ENCODE assay signal across 7 cellular contexts in the genomic region with DNA sequence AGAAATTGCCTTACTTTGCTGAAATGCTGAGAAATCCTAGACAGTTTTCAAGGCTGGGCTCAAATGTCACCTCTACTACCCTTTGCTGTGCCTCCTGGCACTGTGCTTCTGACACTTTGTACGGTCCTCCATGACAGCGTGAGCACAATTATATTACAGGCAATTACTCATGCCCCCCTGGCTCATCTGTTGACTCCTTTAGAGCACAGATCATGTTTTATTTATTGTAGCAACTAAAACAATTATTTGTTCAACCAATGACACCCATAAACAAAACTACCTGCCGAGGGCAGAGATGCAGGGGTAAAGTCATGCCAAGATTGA. TPM values are rescaled to one million over a fixed set of nuclear protein-coding genes. Genes with fewer than 3 reads are reported as not detected.
A peak's percentile ranks its signal among the peaks of the same experiment; 100 is the strongest.
DNase-seq lines count a peak whose midpoint lies in the region; ATAC-seq, FAIRE-seq and TF ChIP-seq lines count a peak whose summit lies in the region.
"Not testable (repeated sequence)": the region's sequence is repeated elsewhere in the genome, so short reads cannot be mapped to it uniquely, and the experiment has no call there.

No MANE protein-coding gene starts in this region.

- 75% methylated on average over 1 of the region's 3 CpGs for WGBS in K562 (ENCODE audit: insufficient coverage, low coverage, missing lambda C conversion rate)
- WGBS in psoas muscle, 3 donors: 46 to 63% (median 50%) methylated on average over 1 of the region's 3 CpGs

- H3K4me3 ChIP-seq in HL-60 (replicated peaks; ENCODE audit: insufficient read depth, low read length); K562; neutrophil (ENCODE audit: low read depth in 1 of 2, low read length in 1 of 2); psoas muscle; gastrocnemius medialis: not testable (repeated sequence)

- not testable (repeated sequence) for TF ChIP-seq RAD21 in K562 (CRISPR knock-in tag; conservative IDR thresholded peaks at IDR 0.05 in 1 of 2, IDR thresholded peaks at IDR 0.05 in 1 of 2)

- H4K20me1 ChIP-seq in K562 (replicated peaks; ENCODE audit: control insufficient read depth, insufficient read depth, low read length): not testable (repeated sequence)

- in situ Hi-C loops in K562 (cut with MboI); gastrocnemius medialis (cut with MboI; ENCODE audit: low sequenced_read_pairs in 4 of 4): not testable (repeated sequence)

- CTCF ChIA-PET in K562 (lab: Yijun Ruan, JAX; ENCODE audit: low intra/inter-chr PET ratio): not testable (repeated sequence)

- H3K27me3 Mint-ChIP-seq in activated CD4-positive, alpha-beta T cell treated with anti-CD3 and anti-CD28 coated beads, Interleukin-2, amount 10 ng/mL, durations not matched to agents 24 days and 14 days: not testable (repeated sequence)

- H3K9me1 ChIP-seq in K562 (ENCODE audit: control insufficient read depth, insufficient read depth, low read length): not testable (repeated sequence)

- TSS peak; percentile 5 for BruUV-seq in K562 (replicated peaks; lab: Mats Ljungman, UMichigan)

- H3K27ac ChIP-seq in HL-60 (replicated peaks): peak overlapping the region; percentile 56
- not testable (repeated sequence) for H3K27ac ChIP-seq in K562 (ENCODE audit: extremely low read depth, low read depth, low read length); psoas muscle
- H3K27ac ChIP-seq in neutrophil: peak overlapping the region; percentile 55
- H3K27ac ChIP-seq in gastrocnemius medialis: peak overlapping the region; percentile 10 to 52 (median 42)

- POLR2A ChIA-PET in K562 (lab: Yijun Ruan, JAX): not testable (repeated sequence)

- intact Hi-C loops in activated CD4-positive, alpha-beta T cell treated with anti-CD3 and anti-CD28 coated beads, Interleukin-2, amount 10 ng/mL, durations not matched to agents 24 days and 14 days (cut with micrococcal nuclease); K562 (cut with micrococcal nuclease); psoas muscle (cut with DNase I); gastrocnemius medialis (cut with DNase I; ENCODE audit: low total_unique reads): not testable (repeated sequence)

- H3K27me3 ChIP-seq in HL-60 (ENCODE audit: insufficient read depth, poor library complexity, severe bottlenecking); K562 (ENCODE audit: control insufficient read depth in 2 of 2, insufficient read depth in 2 of 2, low read length in 2 of 2); neutrophil; psoas muscle (ENCODE audit: insufficient read depth in 3 of 3, low read length in 2 of 3); gastrocnemius medialis: not testable (repeated sequence)

- not testable (repeated sequence) for TF ChIP-seq POLR2A in H54 (IDR thresholded peaks at IDR 0.05; ENCODE audit: low read depth, low read length); K562 (conservative IDR thresholded peaks at IDR 0.05); gastrocnemius medialis (IDR thresholded peaks at IDR 0.05)

- not testable (repeated sequence) for H3K9me3 Mint-ChIP-seq in activated CD4-positive, alpha-beta T cell treated with anti-CD3 and anti-CD28 coated beads, Interleukin-2, amount 10 ng/mL, durations not matched to agents 24 days and 14 days

- TF ChIP-seq CTCF in HL-60 (IDR thresholded peaks at IDR 0.05; ENCODE audit: insufficient read depth, low read length); K562 (IDR thresholded peaks at IDR 0.05 in 2 of 3, conservative IDR thresholded peaks at IDR 0.05 in 1 of 3; ENCODE audit: insufficient read depth in 2 of 3, low read depth in 1 of 3, low read length in 3 of 3); neutrophil (IDR thresholded peaks at IDR 0.05); psoas muscle (IDR thresholded peaks at IDR 0.05); gastrocnemius medialis (IDR thresholded peaks at IDR 0.05 in 4 of 5, conservative IDR thresholded peaks at IDR 0.05 in 1 of 5): not testable (repeated sequence)

- not testable (repeated sequence) for DNase-seq in H54 (ENCODE audit: insufficient read length, low spot score); HL-60 (ENCODE audit: low read depth in 1 of 2, low spot score in 1 of 2); K562 (ENCODE audit: extremely low read depth in 1 of 4, low spot score in 3 of 4); psoas muscle; gastrocnemius medialis
- DNase-seq in activated CD4-positive, alpha-beta T cell treated with anti-CD3 and anti-CD28 coated beads, Interleukin-2, amount 10 ng/mL, durations not matched to agents 24 days and 14 days: peak; percentile 14

- H3K36me3 Mint-ChIP-seq in activated CD4-positive, alpha-beta T cell treated with anti-CD3 and anti-CD28 coated beads, Interleukin-2, amount 10 ng/mL, durations not matched to agents 24 days and 14 days (ENCODE audit: low read depth): not testable (repeated sequence)

- H3K9ac ChIP-seq in K562 (ENCODE audit: insufficient read depth in 1 of 2, low read depth in 2 of 2, low read length in 2 of 2): not testable (repeated sequence)

- not testable (repeated sequence) for H3K27ac Mint-ChIP-seq in activated CD4-positive, alpha-beta T cell treated with anti-CD3 and anti-CD28 coated beads, Interleukin-2, amount 10 ng/mL, durations not matched to agents 24 days and 14 days

- FAIRE-seq in H54 (lab: Jason Lieb, UNC): peak; percentile 90
- not testable (repeated sequence) for FAIRE-seq in K562 (lab: Jason Lieb, UNC)

- ATAC-seq in K562: not testable (repeated sequence)
- ATAC-seq in psoas muscle (peak; percentile 27 to 89 (median 65)), gastrocnemius medialis (peak; percentile 60 to 85)

- not testable (repeated sequence) for H3K4me2 ChIP-seq in K562 (ENCODE audit: insufficient read depth, low read length)

- not testable (repeated sequence) for TF ChIP-seq EP300 in K562 (IDR thresholded peaks at IDR 0.05; ENCODE audit: low read length)

- H2AFZ ChIP-seq in K562 (ENCODE audit: low read depth, low read length): not testable (repeated sequence)

- H3K9me3 ChIP-seq in K562 (replicated peaks; ENCODE audit: control insufficient read depth, insufficient read depth, low read depth, low read length); neutrophil; psoas muscle; gastrocnemius medialis: not testable (repeated sequence)

- H3K36me3 ChIP-seq in K562 (ENCODE audit: control insufficient read depth, insufficient read depth, low read length); neutrophil; psoas muscle (ENCODE audit: insufficient read depth in 1 of 2, low read depth in 1 of 2); gastrocnemius medialis: not testable (repeated sequence)

- not testable (repeated sequence) for H3K4me1 Mint-ChIP-seq in activated CD4-positive, alpha-beta T cell treated with anti-CD3 and anti-CD28 coated beads, Interleukin-2, amount 10 ng/mL, durations not matched to agents 24 days and 14 days

- H3K4me3 Mint-ChIP-seq in activated CD4-positive, alpha-beta T cell treated with anti-CD3 and anti-CD28 coated beads, Interleukin-2, amount 10 ng/mL, durations not matched to agents 24 days and 14 days: not testable (repeated sequence)

- not testable (repeated sequence) for H3K79me2 ChIP-seq in K562 (ENCODE audit: control insufficient read depth, insufficient read depth, low read length)

- not testable (repeated sequence) for H3K4me1 ChIP-seq in K562 (replicated peaks in 1 of 2; ENCODE audit: control insufficient read depth in 2 of 2, insufficient read depth in 2 of 2, low read length in 2 of 2); psoas muscle; gastrocnemius medialis
- H3K4me1 ChIP-seq in neutrophil (ENCODE audit: control insufficient read depth in 1 of 2, insufficient read depth in 1 of 2, low read depth in 1 of 2, low read length in 1 of 2): peaks cover 0 to 15% of the 10 kb centered on the region in 2 experiments

RNA-seq across cellular contexts. Expression of gene LRRC37A3, which starts 9.1 kb away (rescaled TPM):
- total RNA-seq in activated CD4-positive, alpha-beta T cell treated with anti-CD3 and anti-CD28 coated beads, Interleukin-2, amount 10 ng/mL, durations not matched to agents 24 days and 14 days: 8.3 and 12.8 TPM in 2 replicates
- total RNA-seq in K562 (2011; cell fraction: chromatin; rRNA removed; ENCODE audit: low replicate concordance): 41.7 and 83.3 TPM in 2 replicates
- total RNA-seq in K562 (2011; cell fraction: nucleolus; rRNA removed): 27.2 and 27.9 TPM in 2 replicates
- 50.4 and 79.2 TPM in 2 replicates for total RNA-seq in K562 (2011; cell fraction: nucleoplasm; rRNA removed)
- total RNA-seq in K562 (2014; rRNA removed): 2.4 and 2.7 TPM in 2 replicates
- total RNA-seq in K562 (2014; rRNA removed; fragmentation: Illumina TruSeq; extraction: Trizol): 3.7 and 4.3 TPM in 2 replicates
- 4.6 and 5.4 TPM in 2 replicates for total RNA-seq in K562 (2015; rRNA removed; fragmentation: Illumina TruSeq; extraction: Trizol)
- total RNA-seq in K562 (2021): 3.6 and 5.9 TPM in 2 replicates
- polyA plus RNA-seq in K562 (2011; rRNA removed): 1.9 and 2.2 TPM in 2 replicates
- 0.91 and 1.2 TPM in 2 replicates for polyA plus RNA-seq in K562 (2011; cell fraction: cytosol; rRNA removed)
- 3.4 and 4.8 TPM in 2 replicates for polyA plus RNA-seq in K562 (2011; cell fraction: nucleus; rRNA removed)
- polyA plus RNA-seq in K562 (2012): 1.3 and 2.2 TPM in 2 replicates
- 1.1 and 1.5 TPM in 2 replicates for polyA plus RNA-seq in K562 (2014; fragmentation: Illumina TruSeq; extraction: Trizol)
- polyA plus RNA-seq in K562 (2014; fragmentation: Nextera tagmentation; extraction: Ambion mirVana): under 1 TPM; 0.14 to 0.66 TPM
- 2.0 and 4.2 TPM in 2 replicates for polyA plus RNA-seq in K562 (2014; rRNA removed)
- 14.2 and 17.4 TPM in 2 replicates for polyA minus RNA-seq in K562 (2011; rRNA and poly(A)+ RNA removed)
- 1.7 and 4.7 TPM in 2 replicates for polyA minus RNA-seq in K562 (2011; cell fraction: cytosol; rRNA and poly(A)+ RNA removed)
- 7.4 and 15.3 TPM in 2 replicates for polyA minus RNA-seq in K562 (2011; cell fraction: nucleus; rRNA and poly(A)+ RNA removed)
- total RNA-seq in psoas muscle: 1 to 10 TPM; 1.6 to 5.1 (median 3.8) TPM
- 1 to 10 TPM in 1 of 3 donors, under 1 TPM in 2; 0.38 to 1.4 (median 0.93) TPM for polyA plus RNA-seq in psoas muscle
- total RNA-seq in gastrocnemius medialis: 1 to 10 TPM in 3 of 4 donors, under 1 TPM in 1; 0.95 to 2.1 (median 1.8) TPM
